Comparison of ENCODE assay signal across 22 cellular contexts in the genomic region with DNA sequence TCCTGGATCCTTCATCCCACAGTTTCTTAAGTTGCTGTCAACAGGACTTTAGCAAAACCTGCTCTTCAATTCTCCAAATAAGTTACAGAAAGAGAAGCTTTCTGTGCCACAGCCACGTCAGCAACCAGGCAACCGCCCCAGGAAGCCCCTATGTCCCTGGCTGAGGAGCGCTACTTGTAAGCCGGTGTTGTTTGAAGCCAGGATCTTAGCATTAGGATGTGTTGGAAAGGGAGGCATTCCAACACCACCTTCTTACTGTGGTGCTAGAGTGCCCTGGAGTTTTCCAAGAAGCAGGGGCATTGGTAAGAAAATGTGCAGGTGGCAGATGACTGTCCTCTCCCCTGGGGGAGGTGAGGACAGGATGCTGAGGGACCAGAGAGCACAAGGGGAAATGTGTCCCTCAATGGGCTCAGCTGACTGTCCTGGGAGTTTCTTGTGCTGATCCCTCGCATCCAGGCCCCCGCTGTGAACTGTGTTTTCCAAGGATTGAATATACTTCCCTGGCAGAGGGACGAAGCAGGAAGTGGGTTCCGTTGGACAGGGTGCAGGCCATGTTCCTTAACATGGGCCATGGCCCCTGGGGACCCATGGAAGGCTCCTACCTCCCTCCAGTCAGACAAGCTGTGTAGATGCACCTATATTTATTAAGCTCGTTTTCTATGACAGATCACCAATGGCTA.
"Had no signal": no experiment of that assay in that cellular context is flagged by ENCODE, and none has a peak within 500 bp of the region (broad histone marks: within the 10 kb centered on the region; RNA-seq: fewer than 3 reads in every experiment).

No MANE protein-coding gene starts in this region.

- H3K27me3 Mint-ChIP-seq: activated T-cell treated with anti-CD3 and anti-CD28 coated beads, Interleukin-2, amount 50 U/mL, for 24 hours had no signal

- ATAC-seq: pancreas; stimulated activated naive B cell treated with anti-CD40 and anti-IgM and Interleukin-4, amounts not matched to agents 10 μg/mL and 1 μg/mL and 100 μg/mL, for 72 hours had no signal

- H3K36me3 Mint-ChIP-seq: stimulated activated naive B cell treated with anti-CD40 and anti-IgM and Interleukin-4, amounts not matched to agents 10 μg/mL and 1 μg/mL and 100 μg/mL, for 72 hours had no signal

- DNase-seq: activated CD4-positive, alpha-beta T cell treated with anti-CD3 and anti-CD28 coated beads for 36 hours; activated CD4-positive, CD25-positive, alpha-beta regulatory T cell; activated CD8-positive, alpha-beta memory T cell treated with anti-CD3 and anti-CD28 coated beads for 24 hours; activated CD8-positive, alpha-beta memory T cell treated with anti-CD3 and anti-CD28 coated beads, Interleukin-2, amount 50 U/mL, for 4 hours; activated naive CD4-positive, alpha-beta T cell; activated T-cell treated with anti-CD3 and anti-CD28 coated beads, Interleukin-2, amount 50 U/mL, for 24 hours; central memory CD4-positive, alpha-beta T cell; esophagus squamous epithelium; left ventricle myocardium inferior; nephron progenitor cell; pancreas; retina; stimulated activated CD4-positive, alpha-beta T cell treated with anti-CD3 and anti-CD28 coated beads, Interleukin-15, amount 100 ng/mL, for 24 hours; stimulated activated CD4-positive, alpha-beta T cell treated with anti-CD3 and anti-CD28 coated beads, Interleukin-2, amount 100 ng/mL, for 24 hours; stimulated activated naive B cell treated with anti-CD40 and anti-IgM and Interleukin-4, amounts not matched to agents 10 μg/mL and 1 μg/mL and 100 μg/mL, for 72 hours; stomach; T-helper 1 cell; tibial artery; upper lobe of right lung had no signal

- H3K27ac Mint-ChIP-seq: activated CD4-positive, alpha-beta T cell treated with anti-CD3 and anti-CD28 coated beads for 36 hours; activated naive CD4-positive, alpha-beta T cell treated with anti-CD3 and anti-CD28 coated beads, Interleukin-2, amount 50 U/mL, for 72 hours; activated T-cell treated with anti-CD3 and anti-CD28 coated beads, Interleukin-2, amount 50 U/mL, for 24 hours; activated T-helper 2 cell treated with anti-CD3 and anti-CD28 coated beads, Interferon-gamma antibody, Interleukin-2, Interleukin-4, amounts not matched to agents 10 μg/mL and 5 μg/mL and 100 μg/mL, durations not matched to agents 14 hours and 24 hours and 36 hours; nephron progenitor cell; stimulated activated naive B cell treated with anti-CD40 and anti-IgM and Interleukin-4, amounts not matched to agents 10 μg/mL and 1 μg/mL and 100 μg/mL, for 72 hours; T-helper 2 cell treated with Interferon-gamma antibody and Interleukin-4, amounts not matched to agents 5 μg/mL and 100 μg/mL, for 36 hours had no signal

- H3K4me3 Mint-ChIP-seq: activated CD4-positive, alpha-beta T cell treated with anti-CD3 and anti-CD28 coated beads for 36 hours; activated T-cell treated with anti-CD3 and anti-CD28 coated beads, Interleukin-2, amount 50 U/mL, for 24 hours; nephron progenitor cell; stimulated activated naive B cell treated with anti-CD40 and anti-IgM and Interleukin-4, amounts not matched to agents 10 μg/mL and 1 μg/mL and 100 μg/mL, for 72 hours; T-helper 2 cell treated with Interferon-gamma antibody and Interleukin-4, amounts not matched to agents 5 μg/mL and 100 μg/mL, for 36 hours had no signal
